ENCODE assay signal across 16 cellular contexts in the genomic region with DNA sequence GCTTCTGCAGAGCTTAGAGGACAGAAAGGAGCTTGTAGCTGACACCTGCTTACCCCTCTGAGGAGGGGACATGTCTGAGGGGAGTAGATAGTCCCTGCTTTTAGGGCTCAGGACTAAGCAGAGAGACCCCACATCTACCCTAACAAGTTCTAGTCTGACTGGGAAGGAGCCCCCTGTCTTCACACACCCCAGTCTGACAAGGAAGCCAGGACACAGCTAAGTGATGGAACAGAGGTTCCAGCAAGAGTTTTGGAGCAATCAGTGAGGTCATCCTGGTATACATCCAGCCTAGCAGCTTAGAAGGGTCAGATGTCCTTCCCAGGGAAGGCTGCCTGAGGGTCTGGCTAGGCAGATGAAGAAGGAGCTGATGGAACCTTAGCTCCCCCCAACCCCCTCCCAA. TPM values are rescaled to one million over a fixed set of nuclear protein-coding genes. Genes with fewer than 3 reads are reported as not detected.
DNase-seq lines count a peak whose midpoint lies in the region; ATAC-seq lines count a peak whose summit lies in the region.
"Had no signal": no experiment of that assay in that cellular context is flagged by ENCODE, and none has a peak within 500 bp of the region (broad histone marks: within the 10 kb centered on the region; RNA-seq: fewer than 3 reads in every experiment).

No MANE protein-coding gene starts in this region.

- no peaks in the 10 kb centered on the region for H3K27me3 Mint-ChIP-seq in activated T-cell treated with anti-CD3 and anti-CD28 coated beads, Interleukin-2, amount 50 U/mL, for 24 hours
- no peaks in the 10 kb centered on the region for H3K27me3 Mint-ChIP-seq in activated naive CD4-positive, alpha-beta T cell treated with anti-CD3 and anti-CD28 coated beads for 36 hours (ENCODE audit: low read depth)
- H3K27me3 Mint-ChIP-seq: CD4-positive, alpha-beta memory T cell had no signal

- no peaks in the 10 kb centered on the region for H3K27me3 ChIP-seq in adipocyte (replicated peaks; ENCODE audit: control insufficient read depth, insufficient read depth, low read length)
- H3K27me3 ChIP-seq: BLaER1 had no signal

- no peak overlapping the region for H3K4me3 Mint-ChIP-seq in activated T-cell treated with anti-CD3 and anti-CD28 coated beads, Interleukin-2, amount 50 U/mL, for 24 hours
- no peak overlapping the region for H3K4me3 Mint-ChIP-seq in activated naive CD4-positive, alpha-beta T cell treated with anti-CD3 and anti-CD28 coated beads for 36 hours
- H3K4me3 Mint-ChIP-seq: CD14-positive monocyte; CD4-positive, alpha-beta memory T cell had no signal

- no peak overlapping the region for H3K4me3 ChIP-seq in adipocyte (ENCODE audit: low read length)
- H3K4me3 ChIP-seq: BLaER1, GM23248 had no signal

- peak overlapping the region; percentile 7 for H3K9ac ChIP-seq in adipocyte (ENCODE audit: low read length)
- H3K9ac ChIP-seq: BLaER1, GM23248 had no signal

- peaks cover 86% of the 10 kb centered on the region for H3K36me3 Mint-ChIP-seq in activated T-cell treated with anti-CD3 and anti-CD28 coated beads, Interleukin-2, amount 50 U/mL, for 24 hours (ENCODE audit: low read depth)
- H3K36me3 Mint-ChIP-seq in activated naive CD4-positive, alpha-beta T cell treated with anti-CD3 and anti-CD28 coated beads for 36 hours (ENCODE audit: low read depth) = peaks cover 27% of the 10 kb centered on the region

- H3K27ac Mint-ChIP-seq in activated T-cell treated with anti-CD3 and anti-CD28 coated beads, Interleukin-2, amount 50 U/mL, for 24 hours = peak overlapping the region; percentile 13
- no peak overlapping the region for H3K27ac Mint-ChIP-seq in activated naive CD4-positive, alpha-beta T cell treated with anti-CD3 and anti-CD28 coated beads for 36 hours

- peak overlapping the region; percentile 44 for H3K27ac ChIP-seq in substantia nigra (ENCODE audit: low read depth, low read length, poor library complexity, severe bottlenecking)
- H3K27ac ChIP-seq: BLaER1, GM23248 had no signal

- no peaks in the 10 kb centered on the region for H3K9me3 Mint-ChIP-seq in activated T-cell treated with anti-CD3 and anti-CD28 coated beads, Interleukin-2, amount 50 U/mL, for 24 hours
- no peaks in the 10 kb centered on the region for H3K9me3 Mint-ChIP-seq in activated naive CD4-positive, alpha-beta T cell treated with anti-CD3 and anti-CD28 coated beads for 36 hours
- H3K9me3 Mint-ChIP-seq: CD14-positive monocyte; CD4-positive, alpha-beta memory T cell had no signal

- CTCF ChIA-PET in activated naive CD4-positive, alpha-beta T cell treated with anti-CD3 and anti-CD28 coated beads for 36 hours (lab: Charles Lee) = interaction anchor here (0.6 kb wide), 1 partner anchor 446 kb away, joined by 3 read pairs; a partner anchor contains a TSS

- intact Hi-C loops in activated naive CD4-positive, alpha-beta T cell treated with anti-CD3 and anti-CD28 coated beads for 36 hours (cut with micrococcal nuclease) = no loop called here

- H3K4me1 ChIP-seq in adipocyte (ENCODE audit: control insufficient read depth, insufficient read depth, low read length) = peaks cover 27% of the 10 kb centered on the region
- H3K4me1 ChIP-seq: BLaER1 had no signal

- peaks cover 67% of the 10 kb centered on the region for H3K36me3 ChIP-seq in adipocyte (ENCODE audit: control insufficient read depth, insufficient read depth, low read length, severe bottlenecking)

- no peak for ATAC-seq in HG02642 (IDR thresholded peaks at IDR 0.05; ENCODE audit: poor library complexity, unreplicated experiment)

- no peak for DNase-seq in activated T-cell treated with anti-CD3 and anti-CD28 coated beads, Interleukin-2, amount 50 U/mL, for 24 hours
- no peak for DNase-seq in activated T-cell treated with anti-CD3 and anti-CD28 coated beads, Interleukin-2, amount 50 U/mL, for 48 hours
- DNase-seq in adipocyte (ENCODE audit: low read depth) (no peak), substantia nigra (lab: John Stamatoyannopoulos, UW) (no peak), anterior cingulate cortex (lab: John Stamatoyannopoulos, UW) (no peak)
- no peak for DNase-seq in activated naive CD4-positive, alpha-beta T cell treated with anti-CD3 and anti-CD28 coated beads for 36 hours
- DNase-seq: 8988T; Calu3; CD4-positive, alpha-beta memory T cell; DMS79 treated with DMSO at 0.1 percent for 48 hours; GF-D8; GM23248; HCEC 1CT had no signal

- no peaks in the 10 kb centered on the region for H3K9me3 ChIP-seq in adipocyte (ENCODE audit: control insufficient read depth, low read length)
- H3K9me3 ChIP-seq: BLaER1 had no signal

- no peaks in the 10 kb centered on the region for H3K4me1 Mint-ChIP-seq in activated T-cell treated with anti-CD3 and anti-CD28 coated beads, Interleukin-2, amount 50 U/mL, for 24 hours (ENCODE audit: low read depth)
- no peaks in the 10 kb centered on the region for H3K4me1 Mint-ChIP-seq in activated naive CD4-positive, alpha-beta T cell treated with anti-CD3 and anti-CD28 coated beads for 36 hours (ENCODE audit: low read depth)
- H3K4me1 Mint-ChIP-seq: CD14-positive monocyte had no signal

RNA-seq across cellular contexts. Expression of a gene that starts 15.0 kb away (rescaled TPM):
- 10 to 100 TPM; 31.9 to 34.9 TPM for total RNA-seq in activated naive CD4-positive, alpha-beta T cell treated with anti-CD3 and anti-CD28 coated beads for 36 hours

RNA-seq across cellular contexts. Expression of a gene that starts 15.2 kb away (rescaled TPM):
- 10 to 100 TPM; 18.0 to 18.5 TPM for total RNA-seq in activated naive CD4-positive, alpha-beta T cell treated with anti-CD3 and anti-CD28 coated beads for 36 hours

RNA-seq across cellular contexts. Expression of a gene that starts 30.7 kb away (rescaled TPM):
- total RNA-seq in activated naive CD4-positive, alpha-beta T cell treated with anti-CD3 and anti-CD28 coated beads for 36 hours = 100 to 1,000 TPM; 113 to 116 TPM

RNA-seq across cellular contexts. Expression of a gene that starts 33.7 kb away (rescaled TPM):
- total RNA-seq in activated naive CD4-positive, alpha-beta T cell treated with anti-CD3 and anti-CD28 coated beads for 36 hours = 10 to 100 TPM; 33.0 to 35.8 TPM

RNA-seq across cellular contexts. Expression of a gene that starts 36.5 kb away (rescaled TPM):
- 10 to 100 TPM; 27.3 to 34.6 TPM for total RNA-seq in activated naive CD4-positive, alpha-beta T cell treated with anti-CD3 and anti-CD28 coated beads for 36 hours
